Comparison of ENCODE assay signal across 29 cellular contexts in the genomic region with DNA sequence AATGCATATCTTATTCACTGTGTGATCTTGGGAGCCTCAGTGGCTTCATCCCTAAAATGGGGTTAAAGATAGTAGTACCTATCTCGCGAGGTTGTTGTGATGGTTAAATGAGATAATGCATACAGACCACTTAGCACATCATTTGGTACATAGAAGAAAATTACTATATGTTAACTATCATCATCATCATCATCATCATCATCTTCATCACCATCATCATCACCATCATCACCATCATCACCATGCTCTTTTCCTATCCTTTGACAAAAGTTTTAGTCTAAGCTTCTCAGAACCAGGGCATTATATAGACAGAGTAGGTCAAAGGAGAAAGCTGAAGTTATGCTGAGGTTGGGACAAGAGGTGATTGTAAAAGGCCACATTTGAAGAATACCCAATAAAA.
"Had no signal": no experiment of that assay in that cellular context is flagged by ENCODE, and none has a peak within 500 bp of the region (broad histone marks: within the 10 kb centered on the region; RNA-seq: fewer than 3 reads in every experiment).

No MANE protein-coding gene starts in this region.

- DNase-seq: activated CD4-positive, alpha-beta memory T cell treated with anti-CD3 and anti-CD28 coated beads for 36 hours; activated CD4-positive, alpha-beta T cell treated with anti-CD3 and anti-CD28 coated beads for 36 hours; activated CD4-positive, alpha-beta T cell treated with anti-CD3 and anti-CD28 coated beads, Interleukin-2, amount 10 ng/mL, durations not matched to agents 24 days and 14 days; activated CD4-positive, CD25-positive, alpha-beta regulatory T cell; activated CD4-positive, CD25-positive, alpha-beta regulatory T cell treated with anti-CD3 and anti-CD28 coated beads, Interleukin-2, amount 50 U/mL, for 72 hours; activated CD8-positive, alpha-beta memory T cell treated with anti-CD3 and anti-CD28 coated beads, Interleukin-2, amount 50 U/mL, for 48 hours; activated gamma-delta T cell; activated naive CD4-positive, alpha-beta T cell treated with anti-CD3 and anti-CD28 coated beads, Interleukin-2, amount 50 U/mL, for 16 hours; activated naive CD4-positive, alpha-beta T cell treated with Interleukin-2 at 50 U/mL for 16 hours; activated T-cell treated with anti-CD3 and anti-CD28 coated beads for 4 hours; activated T-cell treated with anti-CD3 and anti-CD28 coated beads, Interleukin-2, amount 50 U/mL, for 24 hours; activated T-cell treated with anti-CD3 and anti-CD28 coated beads, Interleukin-2, amount 50 U/mL, for 72 hours; amniotic stem cell; anterior cingulate cortex; brain microvascular endothelial cell; cortex of kidney; dermis blood vessel endothelial cell; effector CD4-positive, alpha-beta T cell; effector memory CD8-positive, alpha-beta T cell; erythroblast; foreskin keratinocyte; gastrocnemius medialis; glutamatergic neuron; heart left ventricle; T-cell; T1000; WERI-Rb-1 had no signal

- ATAC-seq: activated CD4-positive, alpha-beta T cell treated with anti-CD3 and anti-CD28 coated beads for 36 hours; activated T-cell treated with anti-CD3 and anti-CD28 coated beads, Interleukin-2, amount 50 U/mL, for 72 hours; effector memory CD8-positive, alpha-beta T cell; foreskin keratinocyte; gastrocnemius medialis; heart left ventricle; T-cell had no signal

- H3K27ac ChIP-seq: brain microvascular endothelial cell, esophagus muscularis mucosa, foreskin keratinocyte, gastrocnemius medialis, heart left ventricle, WERI-Rb-1 had no signal

- H3K27me3 ChIP-seq: brain microvascular endothelial cell, esophagus muscularis mucosa, foreskin keratinocyte, gastrocnemius medialis had no signal

- H3K4me1 ChIP-seq: esophagus muscularis mucosa, foreskin keratinocyte, gastrocnemius medialis, heart left ventricle had no signal

- H3K4me3 ChIP-seq: esophagus muscularis mucosa, gastrocnemius medialis, heart left ventricle had no signal

- FAIRE-seq: bronchial epithelial cell had no signal

- H3K9me3 ChIP-seq: esophagus muscularis mucosa, gastrocnemius medialis, heart left ventricle had no signal

- H3K36me3 ChIP-seq: brain microvascular endothelial cell, esophagus muscularis mucosa, gastrocnemius medialis, heart left ventricle, WERI-Rb-1 had no signal
